Comparison of ENCODE assay signal across 20 cellular contexts in genomic region chr22:22887621-22888503, GRCh38. TPM values are rescaled to one million over a fixed set of nuclear protein-coding genes. Genes with fewer than 3 reads are reported as not detected.
DNase-seq lines count a peak whose midpoint lies in the region; ATAC-seq and TF ChIP-seq lines count a peak whose summit lies in the region.
"Had no signal": no experiment of that assay in that cellular context is flagged by ENCODE, and none has a peak within 500 bp of the region (broad histone marks: within the 10 kb centered on the region; RNA-seq: fewer than 3 reads in every experiment).

IGLL5 (plus strand) TSS chr22:22887816; CDS start chr22:22888054, 238 bp downstream.

- no peak within 1 kb of the TSS for H3K27ac Mint-ChIP-seq in stimulated activated naive CD8-positive, alpha-beta T cell treated with anti-CD3 and anti-CD28 coated beads, Interleukin-15, Interleukin-2, amounts not matched to agents 100 ng/mL and 50 ng/mL, for 24 hours
- H3K27ac Mint-ChIP-seq in stimulated activated naive CD8-positive, alpha-beta T cell treated with anti-CD3 and anti-CD28 coated beads, Interleukin-15, amount 100 ng/mL, for 72 hours: no peak within 1 kb of the TSS
- H3K27ac Mint-ChIP-seq in activated CD4-positive, alpha-beta memory T cell treated with anti-CD3 and anti-CD28 coated beads for 36 hours: no peak within 1 kb of the TSS
- H3K27ac Mint-ChIP-seq in activated CD4-positive, alpha-beta T cell treated with anti-CD3 and anti-CD28 coated beads, Interleukin-2, amount 10 ng/mL, durations not matched to agents 24 days and 14 days: no peak within 1 kb of the TSS
- H3K27ac Mint-ChIP-seq: activated T-helper 1 cell treated with anti-CD3 and anti-CD28 coated beads, Interleukin-12 subunit alpha, Interleukin-12 subunit beta, Interleukin-2, Interleukin-4 antibody, amounts not matched to agents 30 ng/mL and 10 ng/mL and 1 ng/mL, durations not matched to agents 14 hours and 24 hours and 36 hours had no signal

- CTCF ChIA-PET in activated CD4-positive, alpha-beta memory T cell treated with anti-CD3 and anti-CD28 coated beads for 36 hours (lab: Charles Lee): interaction anchor here (0.7 to 1.2 kb wide), 2 partner anchors 67 kb away, joined by 3 to 4 read pairs; no protein-coding TSS in a partner anchor

- H3K9me3 ChIP-seq in mucosa of descending colon: no peaks in the 10 kb centered on the region
- H3K9me3 ChIP-seq: gastroesophageal sphincter, left ventricle myocardium inferior had no signal

- peak within 1 kb of the TSS; percentile 55 for H3K4me3 Mint-ChIP-seq in stimulated activated naive CD8-positive, alpha-beta T cell treated with anti-CD3 and anti-CD28 coated beads, Interleukin-15, Interleukin-2, amounts not matched to agents 100 ng/mL and 50 ng/mL, for 24 hours
- H3K4me3 Mint-ChIP-seq in stimulated activated naive CD8-positive, alpha-beta T cell treated with anti-CD3 and anti-CD28 coated beads, Interleukin-15, amount 100 ng/mL, for 72 hours: no peak within 1 kb of the TSS
- no peak within 1 kb of the TSS for H3K4me3 Mint-ChIP-seq in activated CD4-positive, alpha-beta memory T cell treated with anti-CD3 and anti-CD28 coated beads for 36 hours
- no peak within 1 kb of the TSS for H3K4me3 Mint-ChIP-seq in activated CD4-positive, alpha-beta T cell treated with anti-CD3 and anti-CD28 coated beads, Interleukin-2, amount 10 ng/mL, durations not matched to agents 24 days and 14 days
- H3K4me3 Mint-ChIP-seq: activated T-helper 1 cell treated with anti-CD3 and anti-CD28 coated beads, Interleukin-12 subunit alpha, Interleukin-12 subunit beta, Interleukin-2, Interleukin-4 antibody, amounts not matched to agents 30 ng/mL and 10 ng/mL and 1 ng/mL, durations not matched to agents 14 hours and 24 hours and 36 hours; CD4-positive, alpha-beta memory T cell; central memory CD8-positive, alpha-beta T cell had no signal

- no peak for ATAC-seq in stimulated activated naive CD8-positive, alpha-beta T cell treated with anti-CD3 and anti-CD28 coated beads, Interleukin-15, amount 100 ng/mL, for 72 hours
- peak; percentile 7 for ATAC-seq in mucosa of descending colon
- no peak for ATAC-seq in GM18498 (IDR thresholded peaks at IDR 0.05; ENCODE audit: unreplicated experiment)
- ATAC-seq: gastroesophageal sphincter; naive thymus-derived CD8-positive, alpha-beta T cell; PC-3 had no signal

- peaks cover 37% of the 10 kb centered on the region for H3K4me1 Mint-ChIP-seq in stimulated activated naive CD8-positive, alpha-beta T cell treated with anti-CD3 and anti-CD28 coated beads, Interleukin-15, Interleukin-2, amounts not matched to agents 100 ng/mL and 50 ng/mL, for 24 hours (ENCODE audit: low read depth)
- H3K4me1 Mint-ChIP-seq in stimulated activated naive CD8-positive, alpha-beta T cell treated with anti-CD3 and anti-CD28 coated beads, Interleukin-15, amount 100 ng/mL, for 72 hours: peaks cover 30% of the 10 kb centered on the region
- peaks cover 2% of the 10 kb centered on the region for H3K4me1 Mint-ChIP-seq in activated CD4-positive, alpha-beta memory T cell treated with anti-CD3 and anti-CD28 coated beads for 36 hours (ENCODE audit: low read depth)
- H3K4me1 Mint-ChIP-seq in activated CD4-positive, alpha-beta T cell treated with anti-CD3 and anti-CD28 coated beads, Interleukin-2, amount 10 ng/mL, durations not matched to agents 24 days and 14 days: peaks cover 14% of the 10 kb centered on the region

- POLR2A ChIA-PET in activated CD4-positive, alpha-beta memory T cell treated with anti-CD3 and anti-CD28 coated beads for 36 hours (lab: Charles Lee): no interaction called here

- no peaks in the 10 kb centered on the region for H3K4me1 ChIP-seq in mucosa of descending colon (ENCODE audit: low read depth)
- H3K4me1 ChIP-seq: gastroesophageal sphincter, left ventricle myocardium inferior had no signal

- intact Hi-C loops in activated CD4-positive, alpha-beta memory T cell treated with anti-CD3 and anti-CD28 coated beads for 36 hours (cut with micrococcal nuclease): loop anchor here (5.0 kb wide), 1 partner anchor 54 kb away; no protein-coding TSS in a partner anchor
- intact Hi-C loops in mucosa of descending colon (cut with DNase I, micrococcal nuclease): loop anchor here in 1 of 2 donors (5.0 kb wide), 2 partner anchors 41 to 124 kb away; no protein-coding TSS in a partner anchor
- intact Hi-C loops in activated CD4-positive, alpha-beta T cell treated with anti-CD3 and anti-CD28 coated beads, Interleukin-2, amount 10 ng/mL, durations not matched to agents 24 days and 14 days (cut with micrococcal nuclease): loop anchor here (5.0 to 10.0 kb wide), 2 partner anchors 39 to 127 kb away; no protein-coding TSS in a partner anchor

- H3K27me3 Mint-ChIP-seq in stimulated activated naive CD8-positive, alpha-beta T cell treated with anti-CD3 and anti-CD28 coated beads, Interleukin-15, Interleukin-2, amounts not matched to agents 100 ng/mL and 50 ng/mL, for 24 hours: peaks cover 42% of the 10 kb centered on the region
- H3K27me3 Mint-ChIP-seq in stimulated activated naive CD8-positive, alpha-beta T cell treated with anti-CD3 and anti-CD28 coated beads, Interleukin-15, amount 100 ng/mL, for 72 hours: peaks cover 56% of the 10 kb centered on the region
- H3K27me3 Mint-ChIP-seq in activated CD4-positive, alpha-beta memory T cell treated with anti-CD3 and anti-CD28 coated beads for 36 hours: peaks cover 21% of the 10 kb centered on the region
- peaks cover 50% of the 10 kb centered on the region for H3K27me3 Mint-ChIP-seq in activated CD4-positive, alpha-beta T cell treated with anti-CD3 and anti-CD28 coated beads, Interleukin-2, amount 10 ng/mL, durations not matched to agents 24 days and 14 days

- no peaks in the 10 kb centered on the region for H3K9me3 Mint-ChIP-seq in stimulated activated naive CD8-positive, alpha-beta T cell treated with anti-CD3 and anti-CD28 coated beads, Interleukin-15, Interleukin-2, amounts not matched to agents 100 ng/mL and 50 ng/mL, for 24 hours
- no peaks in the 10 kb centered on the region for H3K9me3 Mint-ChIP-seq in stimulated activated naive CD8-positive, alpha-beta T cell treated with anti-CD3 and anti-CD28 coated beads, Interleukin-15, amount 100 ng/mL, for 72 hours
- H3K9me3 Mint-ChIP-seq in activated CD4-positive, alpha-beta memory T cell treated with anti-CD3 and anti-CD28 coated beads for 36 hours: no peaks in the 10 kb centered on the region
- H3K9me3 Mint-ChIP-seq in activated CD4-positive, alpha-beta T cell treated with anti-CD3 and anti-CD28 coated beads, Interleukin-2, amount 10 ng/mL, durations not matched to agents 24 days and 14 days: no peaks in the 10 kb centered on the region
- H3K9me3 Mint-ChIP-seq: activated T-helper 1 cell treated with anti-CD3 and anti-CD28 coated beads, Interleukin-12 subunit alpha, Interleukin-12 subunit beta, Interleukin-2, Interleukin-4 antibody, amounts not matched to agents 30 ng/mL and 10 ng/mL and 1 ng/mL, durations not matched to agents 14 hours and 24 hours and 36 hours; CD4-positive, alpha-beta memory T cell; central memory CD8-positive, alpha-beta T cell; naive thymus-derived CD8-positive, alpha-beta T cell had no signal

- DNase-seq in stimulated activated naive CD8-positive, alpha-beta T cell treated with anti-CD3 and anti-CD28 coated beads, Interleukin-15, amount 100 ng/mL, for 72 hours: no peak
- DNase-seq in activated CD4-positive, alpha-beta memory T cell treated with anti-CD3 and anti-CD28 coated beads for 36 hours: peak; percentile 7
- DNase-seq in mucosa of descending colon (no peak), epidermal melanocyte (ENCODE audit: insufficient read length, low spot score) (no peak), erythroblast (lab: John Stamatoyannopoulos, UW) (no peak)
- no peak for DNase-seq in activated CD4-positive, alpha-beta T cell treated with anti-CD3 and anti-CD28 coated beads, Interleukin-2, amount 10 ng/mL, durations not matched to agents 24 days and 14 days
- DNase-seq: CD4-positive, alpha-beta memory T cell; left ventricle myocardium inferior; NCI-H2029; NCI-H524; PC-3; stimulated activated naive CD4-positive, alpha-beta T cell had no signal

- no peak within 1 kb of the TSS for H3K4me3 ChIP-seq in mucosa of descending colon
- H3K4me3 ChIP-seq: gastroesophageal sphincter, left ventricle myocardium inferior had no signal

- TF ChIP-seq POLR2A in erythroblast (IDR thresholded peaks at IDR 0.05; ENCODE audit: low read length): no peak

- no peaks in the 10 kb centered on the region for H3K36me3 Mint-ChIP-seq in stimulated activated naive CD8-positive, alpha-beta T cell treated with anti-CD3 and anti-CD28 coated beads, Interleukin-15, Interleukin-2, amounts not matched to agents 100 ng/mL and 50 ng/mL, for 24 hours (ENCODE audit: low read depth)
- no peaks in the 10 kb centered on the region for H3K36me3 Mint-ChIP-seq in activated CD4-positive, alpha-beta memory T cell treated with anti-CD3 and anti-CD28 coated beads for 36 hours
- H3K36me3 Mint-ChIP-seq in activated CD4-positive, alpha-beta T cell treated with anti-CD3 and anti-CD28 coated beads, Interleukin-2, amount 10 ng/mL, durations not matched to agents 24 days and 14 days (ENCODE audit: low read depth): no peaks in the 10 kb centered on the region
- H3K36me3 Mint-ChIP-seq: CD4-positive, alpha-beta memory T cell; naive thymus-derived CD8-positive, alpha-beta T cell had no signal

- no peak for TF ChIP-seq CTCF in mucosa of descending colon (IDR thresholded peaks at IDR 0.05)

- H3K36me3 ChIP-seq in mucosa of descending colon (ENCODE audit: low read depth): no peaks in the 10 kb centered on the region
- H3K36me3 ChIP-seq: gastroesophageal sphincter, left ventricle myocardium inferior had no signal

RNA-seq across cellular contexts. Expression of gene IGLL5, which starts in this region (rescaled TPM):
- not detected for total RNA-seq in activated CD4-positive, alpha-beta memory T cell treated with anti-CD3 and anti-CD28 coated beads for 36 hours
- 10 to 100 TPM; 14.1 to 32.8 (median 16.1) TPM for total RNA-seq in mucosa of descending colon
- total RNA-seq in activated CD4-positive, alpha-beta T cell treated with anti-CD3 and anti-CD28 coated beads, Interleukin-2, amount 10 ng/mL, durations not matched to agents 24 days and 14 days: not detected in 2 replicates
- total RNA-seq: activated T-helper 1 cell treated with anti-CD3 and anti-CD28 coated beads, Interleukin-12 subunit alpha, Interleukin-12 subunit beta, Interleukin-2, Interleukin-4 antibody, amounts not matched to agents 30 ng/mL and 10 ng/mL and 1 ng/mL, durations not matched to agents 14 hours and 24 hours and 36 hours; CD4-positive, alpha-beta memory T cell; Daoy; PC-3; SK-MEL-5 had no signal

Comparison
In these comparisons a context has a peak if more than half of its experiments do, and no peak if none do; other contexts are left out.
1. RNA of gene IGLL5 (total RNA-seq): 14.1 to 32.8 TPM in mucosa of descending colon; not detected in activated CD4-positive, alpha-beta memory T cell treated with anti-CD3 and anti-CD28 coated beads for 36 hours and not detected in activated CD4-positive, alpha-beta T cell treated with anti-CD3 and anti-CD28 coated beads, Interleukin-2, amount 10 ng/mL, durations not matched to agents 24 days and 14 days; every median in the first group is over 10 times any median in the second.
2. Peak in DNase-seq in activated CD4-positive, alpha-beta memory T cell treated with anti-CD3 and anti-CD28 coated beads for 36 hours; RNA of the gene not detected or under 1 TPM.